In the genomic region with DNA sequence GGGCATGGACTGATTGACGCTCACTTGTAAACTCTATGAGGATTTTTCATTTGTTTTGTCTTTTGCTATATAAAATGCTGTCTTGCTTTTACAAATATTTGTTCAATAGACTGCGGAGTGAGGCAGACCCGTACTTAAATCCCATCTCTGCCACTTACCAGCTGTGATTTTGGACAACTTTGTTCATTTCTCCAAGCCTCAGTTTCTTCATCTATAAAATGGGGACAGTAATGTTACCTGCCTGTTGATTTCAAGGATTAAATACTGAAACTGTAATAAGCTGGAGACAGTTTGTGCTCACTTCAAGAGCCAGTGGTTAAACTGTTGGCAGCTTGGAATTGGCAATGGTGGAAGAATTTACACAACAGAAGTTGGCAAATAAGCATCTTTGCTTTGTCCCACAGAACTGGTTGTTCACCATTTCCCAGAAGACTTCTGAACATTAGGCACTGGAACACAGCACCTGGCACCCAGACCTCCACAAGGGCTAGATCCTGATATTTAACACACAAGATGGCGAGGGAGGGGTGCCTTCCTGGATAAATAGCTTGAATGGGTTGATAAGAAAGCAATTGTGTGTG, we compare ENCODE assay signal across 9 cellular contexts.
"Had no signal": no experiment of that assay in that cellular context is flagged by ENCODE, and none has a peak within 500 bp of the region (broad histone marks: within the 10 kb centered on the region; RNA-seq: fewer than 3 reads in every experiment).

No MANE protein-coding gene starts in this region.

- H3K9me3 ChIP-seq: HAP-1 had no signal

- H3K4me1 ChIP-seq: HAP-1 had no signal

- DNase-seq: GM23248, GOT3, H7, HFFc6, IMR-90, KBM-7 had no signal

- H3K27ac ChIP-seq: GM23248, HL-60 had no signal

- ATAC-seq: HCT116 had no signal

- H3K4me3 ChIP-seq: GM23248, HAP-1 had no signal

- H3K36me3 ChIP-seq: HAP-1 had no signal
